Comparison of ENCODE assay signal across 17 cellular contexts in genomic region chrX:18981124-18981807, GRCh38.
"Had no signal": no experiment of that assay in that cellular context is flagged by ENCODE, and none has a peak within 500 bp of the region (broad histone marks: within the 10 kb centered on the region; RNA-seq: fewer than 3 reads in every experiment).

No MANE protein-coding gene starts in this region.

- H3K27me3 Mint-ChIP-seq: activated CD4-positive, alpha-beta T cell treated with anti-CD3 and anti-CD28 coated beads, Interleukin-2, amount 10 ng/mL, durations not matched to agents 24 days and 14 days; dendritic cell treated with granulocyte-macrophage colony-stimulating factor and Interleukin-4, amounts not matched to agents 40 ng/mL and 50 ng/mL, for 4 days; naive thymus-derived CD8-positive, alpha-beta T cell had no signal

- H3K36me3 Mint-ChIP-seq: T-cell had no signal

- H3K27ac Mint-ChIP-seq: activated CD4-positive, alpha-beta T cell treated with anti-CD3 and anti-CD28 coated beads, Interleukin-2, amount 10 ng/mL, durations not matched to agents 24 days and 14 days; dendritic cell treated with granulocyte-macrophage colony-stimulating factor and Interleukin-4, amounts not matched to agents 40 ng/mL and 50 ng/mL, for 4 days; endodermal cell; immature natural killer cell; naive thymus-derived CD8-positive, alpha-beta T cell; T-cell had no signal

- H3K27me3 ChIP-seq: brain microvascular endothelial cell had no signal

- DNase-seq: activated CD4-positive, alpha-beta T cell treated with anti-CD3 and anti-CD28 coated beads, Interleukin-2, amount 10 ng/mL, durations not matched to agents 24 days and 14 days; activated naive CD4-positive, alpha-beta T cell treated with anti-CD3 and anti-CD28 coated beads, Interleukin-2, amount 50 U/mL, for 16 hours; amniotic stem cell; brain microvascular endothelial cell; endodermal cell; glutamatergic neuron; immature natural killer cell; mucosa of descending colon; naive thymus-derived CD8-positive, alpha-beta T cell; nucleus accumbens; stimulated activated CD4-positive, alpha-beta T cell treated with anti-CD3 and anti-CD28 coated beads, Interleukin-2, amount 100 ng/mL, for 24 hours; stimulated activated naive CD4-positive, alpha-beta T cell; T-cell; upper lobe of left lung had no signal

- H3K9me3 ChIP-seq: mucosa of descending colon, prostate gland, upper lobe of left lung had no signal

- H3K4me3 ChIP-seq: mucosa of descending colon, prostate gland, upper lobe of left lung had no signal

- H3K36me3 ChIP-seq: brain microvascular endothelial cell, prostate gland, upper lobe of left lung had no signal

- ATAC-seq: mucosa of descending colon; naive thymus-derived CD8-positive, alpha-beta T cell; sciatic nerve; T-cell had no signal

- H3K9me3 Mint-ChIP-seq: activated CD4-positive, alpha-beta T cell treated with anti-CD3 and anti-CD28 coated beads, Interleukin-2, amount 10 ng/mL, durations not matched to agents 24 days and 14 days; dendritic cell treated with granulocyte-macrophage colony-stimulating factor and Interleukin-4, amounts not matched to agents 40 ng/mL and 50 ng/mL, for 4 days; T-cell had no signal

- H3K4me1 ChIP-seq: prostate gland had no signal

- H3K4me3 Mint-ChIP-seq: activated CD4-positive, alpha-beta T cell treated with anti-CD3 and anti-CD28 coated beads, Interleukin-2, amount 10 ng/mL, durations not matched to agents 24 days and 14 days; dendritic cell treated with granulocyte-macrophage colony-stimulating factor and Interleukin-4, amounts not matched to agents 40 ng/mL and 50 ng/mL, for 4 days; endodermal cell; immature natural killer cell had no signal

- H3K27ac ChIP-seq: brain microvascular endothelial cell, prostate gland, upper lobe of left lung had no signal
